In the genomic region with DNA sequence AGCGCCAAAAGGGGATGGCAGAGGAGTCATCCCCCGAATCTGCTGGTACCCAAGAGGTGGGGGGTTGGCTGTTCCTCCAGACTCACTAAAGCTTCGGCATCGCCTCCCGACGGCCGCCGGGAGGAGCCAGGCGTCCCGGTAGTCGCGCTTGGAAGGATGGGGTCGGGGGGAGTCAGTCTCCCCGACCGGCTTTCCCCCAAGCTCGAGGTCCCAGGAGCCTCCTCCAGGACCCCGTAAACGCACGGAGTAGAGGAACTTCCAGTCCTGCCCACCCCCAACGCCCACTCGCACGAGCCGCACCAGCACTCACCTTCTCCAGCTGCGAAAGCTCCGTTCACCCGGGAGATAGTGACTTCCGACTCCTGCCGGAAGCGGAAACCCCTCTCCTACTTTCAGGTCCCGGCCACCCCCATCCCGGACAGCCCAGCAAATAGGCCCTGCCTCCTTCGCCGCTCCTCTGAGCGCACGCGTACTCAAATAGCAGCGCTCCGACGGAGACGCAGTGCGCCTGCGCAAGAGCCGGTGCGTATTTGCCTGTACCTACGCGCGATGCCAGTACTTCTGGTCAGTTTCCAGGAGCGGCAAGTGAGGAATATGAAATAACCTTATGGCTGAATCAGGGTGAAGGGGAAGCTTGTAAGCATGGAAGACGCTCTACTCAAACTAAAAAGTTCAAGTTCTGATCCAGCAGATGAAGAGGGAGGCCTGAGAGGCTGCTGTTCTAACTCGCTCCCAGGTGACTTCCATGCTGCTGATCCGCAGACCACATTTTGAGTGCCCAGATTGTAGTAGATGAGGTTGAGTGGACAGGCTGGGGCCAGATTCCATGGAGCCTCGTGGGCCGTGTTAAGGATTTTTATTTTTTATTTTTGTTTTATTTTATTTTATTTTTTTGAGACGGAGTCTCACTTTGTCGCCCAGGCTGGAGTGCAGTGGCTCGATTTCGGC, we compare ENCODE assay signal across 1 cellular context.
A peak's percentile ranks its signal among the peaks of the same experiment; 100 is the strongest.
TF ChIP-seq lines count a peak whose summit lies in the region.

A gene (minus strand): TSS at position 350 of the 948 bp plus-strand sequence. CDS start 4,883 bp downstream, outside the sequence.

TF ChIP-seq in K562, 482 proteins besides CTCF, POLR2A, EP300 and RAD21 (continued from another document and continues in another):
- TF ChIP-seq, protein P1, sequence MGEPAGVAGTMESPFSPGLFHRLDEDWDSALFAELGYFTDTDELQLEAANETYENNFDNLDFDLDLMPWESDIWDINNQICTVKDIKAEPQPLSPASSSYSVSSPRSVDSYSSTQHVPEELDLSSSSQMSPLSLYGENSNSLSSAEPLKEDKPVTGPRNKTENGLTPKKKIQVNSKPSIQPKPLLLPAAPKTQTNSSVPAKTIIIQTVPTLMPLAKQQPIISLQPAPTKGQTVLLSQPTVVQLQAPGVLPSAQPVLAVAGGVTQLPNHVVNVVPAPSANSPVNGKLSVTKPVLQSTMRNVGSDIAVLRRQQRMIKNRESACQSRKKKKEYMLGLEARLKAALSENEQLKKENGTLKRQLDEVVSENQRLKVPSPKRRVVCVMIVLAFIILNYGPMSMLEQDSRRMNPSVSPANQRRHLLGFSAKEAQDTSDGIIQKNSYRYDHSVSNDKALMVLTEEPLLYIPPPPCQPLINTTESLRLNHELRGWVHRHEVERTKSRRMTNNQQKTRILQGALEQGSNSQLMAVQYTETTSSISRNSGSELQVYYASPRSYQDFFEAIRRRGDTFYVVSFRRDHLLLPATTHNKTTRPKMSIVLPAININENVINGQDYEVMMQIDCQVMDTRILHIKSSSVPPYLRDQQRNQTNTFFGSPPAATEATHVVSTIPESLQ (CRISPR knock-in tag; IDR thresholded peaks at IDR 0.05) = no peak
- TF ChIP-seq, protein P2, sequence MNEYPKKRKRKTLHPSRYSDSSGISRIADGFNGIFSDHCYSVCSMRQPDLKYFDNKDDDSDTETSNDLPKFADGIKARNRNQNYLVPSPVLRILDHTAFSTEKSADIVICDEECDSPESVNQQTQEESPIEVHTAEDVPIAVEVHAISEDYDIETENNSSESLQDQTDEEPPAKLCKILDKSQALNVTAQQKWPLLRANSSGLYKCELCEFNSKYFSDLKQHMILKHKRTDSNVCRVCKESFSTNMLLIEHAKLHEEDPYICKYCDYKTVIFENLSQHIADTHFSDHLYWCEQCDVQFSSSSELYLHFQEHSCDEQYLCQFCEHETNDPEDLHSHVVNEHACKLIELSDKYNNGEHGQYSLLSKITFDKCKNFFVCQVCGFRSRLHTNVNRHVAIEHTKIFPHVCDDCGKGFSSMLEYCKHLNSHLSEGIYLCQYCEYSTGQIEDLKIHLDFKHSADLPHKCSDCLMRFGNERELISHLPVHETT (CRISPR knock-in tag; conservative IDR thresholded peaks at IDR 0.05 in 1 of 2, IDR thresholded peaks at IDR 0.05 in 1 of 2) = peak in 1 of 2 experiments; percentile 39; a peak in 2 of 4 replicates
- TF ChIP-seq POLR2H (tag; IDR thresholded peaks at IDR 0.05; ENCODE audit: low read depth) (peak; percentile 89), NCOA1 (IDR thresholded peaks at IDR 0.05; ENCODE audit: low read depth) (peak; percentile 32), MCM3 (IDR thresholded peaks at IDR 0.05) (no peak), ESRRB (CRISPR knock-in tag; IDR thresholded peaks at IDR 0.05; ENCODE audit: borderline replicate concordance) (no peak), ZNF133 (CRISPR knock-in tag; IDR thresholded peaks at IDR 0.05) (no peak), SOX6 (IDR thresholded peaks at IDR 0.05) (peak; percentile 16; the same call in 1 of the 2 replicates), POLR2G (IDR thresholded peaks at IDR 0.05; ENCODE audit: low read depth, low read length) (peak; percentile 83), HCFC1 (IDR thresholded peaks at IDR 0.05; ENCODE audit: low read depth, low read length) (peak; percentile 54)
- TF ChIP-seq, protein P3, sequence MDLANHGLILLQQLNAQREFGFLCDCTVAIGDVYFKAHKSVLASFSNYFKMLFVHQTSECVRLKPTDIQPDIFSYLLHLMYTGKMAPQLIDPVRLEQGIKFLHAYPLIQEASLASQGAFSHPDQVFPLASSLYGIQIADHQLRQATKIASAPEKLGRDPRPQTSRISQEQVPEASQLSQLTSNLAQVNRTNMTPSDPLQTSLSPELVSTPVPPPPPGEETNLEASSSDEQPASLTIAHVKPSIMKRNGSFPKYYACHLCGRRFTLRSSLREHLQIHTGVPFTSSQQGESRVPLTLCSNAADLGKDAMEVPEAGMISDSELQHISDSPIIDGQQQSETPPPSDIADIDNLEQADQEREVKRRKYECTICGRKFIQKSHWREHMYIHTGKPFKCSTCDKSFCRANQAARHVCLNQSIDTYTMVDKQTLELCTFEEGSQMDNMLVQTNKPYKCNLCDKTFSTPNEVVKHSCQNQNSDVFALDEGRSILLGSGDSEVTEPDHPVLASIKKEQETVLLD (IDR thresholded peaks at IDR 0.05) = peak; percentile 98
- TF ChIP-seq, protein P4, sequence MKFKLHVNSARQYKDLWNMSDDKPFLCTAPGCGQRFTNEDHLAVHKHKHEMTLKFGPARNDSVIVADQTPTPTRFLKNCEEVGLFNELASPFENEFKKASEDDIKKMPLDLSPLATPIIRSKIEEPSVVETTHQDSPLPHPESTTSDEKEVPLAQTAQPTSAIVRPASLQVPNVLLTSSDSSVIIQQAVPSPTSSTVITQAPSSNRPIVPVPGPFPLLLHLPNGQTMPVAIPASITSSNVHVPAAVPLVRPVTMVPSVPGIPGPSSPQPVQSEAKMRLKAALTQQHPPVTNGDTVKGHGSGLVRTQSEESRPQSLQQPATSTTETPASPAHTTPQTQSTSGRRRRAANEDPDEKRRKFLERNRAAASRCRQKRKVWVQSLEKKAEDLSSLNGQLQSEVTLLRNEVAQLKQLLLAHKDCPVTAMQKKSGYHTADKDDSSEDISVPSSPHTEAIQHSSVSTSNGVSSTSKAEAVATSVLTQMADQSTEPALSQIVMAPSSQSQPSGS (CRISPR knock-in tag; IDR thresholded peaks at IDR 0.05) = no peak
- TF ChIP-seq, protein P5, sequence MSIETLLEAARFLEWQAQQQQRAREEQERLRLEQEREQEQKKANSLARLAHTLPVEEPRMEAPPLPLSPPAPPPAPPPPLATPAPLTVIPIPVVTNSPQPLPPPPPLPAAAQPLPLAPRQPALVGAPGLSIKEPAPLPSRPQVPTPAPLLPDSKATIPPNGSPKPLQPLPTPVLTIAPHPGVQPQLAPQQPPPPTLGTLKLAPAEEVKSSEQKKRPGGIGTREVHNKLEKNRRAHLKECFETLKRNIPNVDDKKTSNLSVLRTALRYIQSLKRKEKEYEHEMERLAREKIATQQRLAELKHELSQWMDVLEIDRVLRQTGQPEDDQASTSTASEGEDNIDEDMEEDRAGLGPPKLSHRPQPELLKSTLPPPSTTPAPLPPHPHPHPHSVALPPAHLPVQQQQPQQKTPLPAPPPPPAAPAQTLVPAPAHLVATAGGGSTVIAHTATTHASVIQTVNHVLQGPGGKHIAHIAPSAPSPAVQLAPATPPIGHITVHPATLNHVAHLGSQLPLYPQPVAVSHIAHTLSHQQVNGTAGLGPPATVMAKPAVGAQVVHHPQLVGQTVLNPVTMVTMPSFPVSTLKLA (conservative IDR thresholded peaks at IDR 0.05) = peak; percentile 69 to 87
- TF ChIP-seq, protein P6, sequence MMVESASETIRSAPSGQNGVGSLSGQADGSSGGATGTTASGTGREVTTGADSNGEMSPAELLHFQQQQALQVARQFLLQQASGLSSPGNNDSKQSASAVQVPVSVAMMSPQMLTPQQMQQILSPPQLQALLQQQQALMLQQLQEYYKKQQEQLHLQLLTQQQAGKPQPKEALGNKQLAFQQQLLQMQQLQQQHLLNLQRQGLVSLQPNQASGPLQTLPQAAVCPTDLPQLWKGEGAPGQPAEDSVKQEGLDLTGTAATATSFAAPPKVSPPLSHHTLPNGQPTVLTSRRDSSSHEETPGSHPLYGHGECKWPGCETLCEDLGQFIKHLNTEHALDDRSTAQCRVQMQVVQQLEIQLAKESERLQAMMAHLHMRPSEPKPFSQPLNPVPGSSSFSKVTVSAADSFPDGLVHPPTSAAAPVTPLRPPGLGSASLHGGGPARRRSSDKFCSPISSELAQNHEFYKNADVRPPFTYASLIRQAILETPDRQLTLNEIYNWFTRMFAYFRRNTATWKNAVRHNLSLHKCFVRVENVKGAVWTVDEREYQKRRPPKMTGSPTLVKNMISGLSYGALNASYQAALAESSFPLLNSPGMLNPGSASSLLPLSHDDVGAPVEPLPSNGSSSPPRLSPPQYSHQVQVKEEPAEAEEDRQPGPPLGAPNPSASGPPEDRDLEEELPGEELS (CRISPR knock-in tag; IDR thresholded peaks at IDR 0.05; ENCODE audit: borderline replicate concordance) = no peak
- TF ChIP-seq, protein P7, sequence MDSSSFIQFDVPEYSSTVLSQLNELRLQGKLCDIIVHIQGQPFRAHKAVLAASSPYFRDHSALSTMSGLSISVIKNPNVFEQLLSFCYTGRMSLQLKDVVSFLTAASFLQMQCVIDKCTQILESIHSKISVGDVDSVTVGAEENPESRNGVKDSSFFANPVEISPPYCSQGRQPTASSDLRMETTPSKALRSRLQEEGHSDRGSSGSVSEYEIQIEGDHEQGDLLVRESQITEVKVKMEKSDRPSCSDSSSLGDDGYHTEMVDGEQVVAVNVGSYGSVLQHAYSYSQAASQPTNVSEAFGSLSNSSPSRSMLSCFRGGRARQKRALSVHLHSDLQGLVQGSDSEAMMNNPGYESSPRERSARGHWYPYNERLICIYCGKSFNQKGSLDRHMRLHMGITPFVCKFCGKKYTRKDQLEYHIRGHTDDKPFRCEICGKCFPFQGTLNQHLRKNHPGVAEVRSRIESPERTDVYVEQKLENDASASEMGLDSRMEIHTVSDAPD (CRISPR knock-in tag; IDR thresholded peaks at IDR 0.05) = no peak
- TF ChIP-seq, protein P8, sequence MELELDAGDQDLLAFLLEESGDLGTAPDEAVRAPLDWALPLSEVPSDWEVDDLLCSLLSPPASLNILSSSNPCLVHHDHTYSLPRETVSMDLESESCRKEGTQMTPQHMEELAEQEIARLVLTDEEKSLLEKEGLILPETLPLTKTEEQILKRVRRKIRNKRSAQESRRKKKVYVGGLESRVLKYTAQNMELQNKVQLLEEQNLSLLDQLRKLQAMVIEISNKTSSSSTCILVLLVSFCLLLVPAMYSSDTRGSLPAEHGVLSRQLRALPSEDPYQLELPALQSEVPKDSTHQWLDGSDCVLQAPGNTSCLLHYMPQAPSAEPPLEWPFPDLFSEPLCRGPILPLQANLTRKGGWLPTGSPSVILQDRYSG (tag; conservative IDR thresholded peaks at IDR 0.05; ENCODE audit: low read depth) = no peak
- TF ChIP-seq, protein P9, sequence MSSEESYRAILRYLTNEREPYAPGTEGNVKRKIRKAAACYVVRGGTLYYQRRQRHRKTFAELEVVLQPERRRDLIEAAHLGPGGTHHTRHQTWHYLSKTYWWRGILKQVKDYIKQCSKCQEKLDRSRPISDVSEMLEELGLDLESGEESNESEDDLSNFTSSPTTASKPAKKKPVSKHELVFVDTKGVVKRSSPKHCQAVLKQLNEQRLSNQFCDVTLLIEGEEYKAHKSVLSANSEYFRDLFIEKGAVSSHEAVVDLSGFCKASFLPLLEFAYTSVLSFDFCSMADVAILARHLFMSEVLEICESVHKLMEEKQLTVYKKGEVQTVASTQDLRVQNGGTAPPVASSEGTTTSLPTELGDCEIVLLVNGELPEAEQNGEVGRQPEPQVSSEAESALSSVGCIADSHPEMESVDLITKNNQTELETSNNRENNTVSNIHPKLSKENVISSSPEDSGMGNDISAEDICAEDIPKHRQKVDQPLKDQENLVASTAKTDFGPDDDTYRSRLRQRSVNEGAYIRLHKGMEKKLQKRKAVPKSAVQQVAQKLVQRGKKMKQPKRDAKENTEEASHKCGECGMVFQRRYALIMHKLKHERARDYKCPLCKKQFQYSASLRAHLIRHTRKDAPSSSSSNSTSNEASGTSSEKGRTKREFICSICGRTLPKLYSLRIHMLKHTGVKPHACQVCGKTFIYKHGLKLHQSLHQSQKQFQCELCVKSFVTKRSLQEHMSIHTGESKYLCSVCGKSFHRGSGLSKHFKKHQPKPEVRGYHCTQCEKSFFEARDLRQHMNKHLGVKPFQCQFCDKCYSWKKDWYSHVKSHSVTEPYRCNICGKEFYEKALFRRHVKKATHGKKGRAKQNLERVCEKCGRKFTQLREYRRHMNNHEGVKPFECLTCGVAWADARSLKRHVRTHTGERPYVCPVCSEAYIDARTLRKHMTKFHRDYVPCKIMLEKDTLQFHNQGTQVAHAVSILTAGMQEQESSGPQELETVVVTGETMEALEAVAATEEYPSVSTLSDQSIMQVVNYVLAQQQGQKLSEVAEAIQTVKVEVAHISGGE (CRISPR knock-in tag; IDR thresholded peaks at IDR 0.05) = peak in 2 of 3 experiments; percentile 33 to 89; a peak in 3 of 6 replicates
- TF ChIP-seq, protein P10, sequence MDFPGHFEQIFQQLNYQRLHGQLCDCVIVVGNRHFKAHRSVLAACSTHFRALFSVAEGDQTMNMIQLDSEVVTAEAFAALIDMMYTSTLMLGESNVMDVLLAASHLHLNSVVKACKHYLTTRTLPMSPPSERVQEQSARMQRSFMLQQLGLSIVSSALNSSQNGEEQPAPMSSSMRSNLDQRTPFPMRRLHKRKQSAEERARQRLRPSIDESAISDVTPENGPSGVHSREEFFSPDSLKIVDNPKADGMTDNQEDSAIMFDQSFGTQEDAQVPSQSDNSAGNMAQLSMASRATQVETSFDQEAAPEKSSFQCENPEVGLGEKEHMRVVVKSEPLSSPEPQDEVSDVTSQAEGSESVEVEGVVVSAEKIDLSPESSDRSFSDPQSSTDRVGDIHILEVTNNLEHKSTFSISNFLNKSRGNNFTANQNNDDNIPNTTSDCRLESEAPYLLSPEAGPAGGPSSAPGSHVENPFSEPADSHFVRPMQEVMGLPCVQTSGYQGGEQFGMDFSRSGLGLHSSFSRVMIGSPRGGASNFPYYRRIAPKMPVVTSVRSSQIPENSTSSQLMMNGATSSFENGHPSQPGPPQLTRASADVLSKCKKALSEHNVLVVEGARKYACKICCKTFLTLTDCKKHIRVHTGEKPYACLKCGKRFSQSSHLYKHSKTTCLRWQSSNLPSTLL (IDR thresholded peaks at IDR 0.05) = no peak
- TF ChIP-seq, protein P11, sequence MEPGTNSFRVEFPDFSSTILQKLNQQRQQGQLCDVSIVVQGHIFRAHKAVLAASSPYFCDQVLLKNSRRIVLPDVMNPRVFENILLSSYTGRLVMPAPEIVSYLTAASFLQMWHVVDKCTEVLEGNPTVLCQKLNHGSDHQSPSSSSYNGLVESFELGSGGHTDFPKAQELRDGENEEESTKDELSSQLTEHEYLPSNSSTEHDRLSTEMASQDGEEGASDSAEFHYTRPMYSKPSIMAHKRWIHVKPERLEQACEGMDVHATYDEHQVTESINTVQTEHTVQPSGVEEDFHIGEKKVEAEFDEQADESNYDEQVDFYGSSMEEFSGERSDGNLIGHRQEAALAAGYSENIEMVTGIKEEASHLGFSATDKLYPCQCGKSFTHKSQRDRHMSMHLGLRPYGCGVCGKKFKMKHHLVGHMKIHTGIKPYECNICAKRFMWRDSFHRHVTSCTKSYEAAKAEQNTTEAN (CRISPR knock-in tag; IDR thresholded peaks at IDR 0.05) = no peak
- TF ChIP-seq, protein P12, sequence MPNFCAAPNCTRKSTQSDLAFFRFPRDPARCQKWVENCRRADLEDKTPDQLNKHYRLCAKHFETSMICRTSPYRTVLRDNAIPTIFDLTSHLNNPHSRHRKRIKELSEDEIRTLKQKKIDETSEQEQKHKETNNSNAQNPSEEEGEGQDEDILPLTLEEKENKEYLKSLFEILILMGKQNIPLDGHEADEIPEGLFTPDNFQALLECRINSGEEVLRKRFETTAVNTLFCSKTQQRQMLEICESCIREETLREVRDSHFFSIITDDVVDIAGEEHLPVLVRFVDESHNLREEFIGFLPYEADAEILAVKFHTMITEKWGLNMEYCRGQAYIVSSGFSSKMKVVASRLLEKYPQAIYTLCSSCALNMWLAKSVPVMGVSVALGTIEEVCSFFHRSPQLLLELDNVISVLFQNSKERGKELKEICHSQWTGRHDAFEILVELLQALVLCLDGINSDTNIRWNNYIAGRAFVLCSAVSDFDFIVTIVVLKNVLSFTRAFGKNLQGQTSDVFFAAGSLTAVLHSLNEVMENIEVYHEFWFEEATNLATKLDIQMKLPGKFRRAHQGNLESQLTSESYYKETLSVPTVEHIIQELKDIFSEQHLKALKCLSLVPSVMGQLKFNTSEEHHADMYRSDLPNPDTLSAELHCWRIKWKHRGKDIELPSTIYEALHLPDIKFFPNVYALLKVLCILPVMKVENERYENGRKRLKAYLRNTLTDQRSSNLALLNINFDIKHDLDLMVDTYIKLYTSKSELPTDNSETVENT (CRISPR knock-in tag; IDR thresholded peaks at IDR 0.05) = no peak
